ENCODE assay signal across 10 cellular contexts in genomic region chr10:11440250-11441150, GRCh38.
DNase-seq lines count a peak whose midpoint lies in the region; ATAC-seq, FAIRE-seq and TF ChIP-seq lines count a peak whose summit lies in the region.
"Had no signal": no experiment of that assay in that cellular context is flagged by ENCODE, and none has a peak within 500 bp of the region (broad histone marks: within the 10 kb centered on the region; RNA-seq: fewer than 3 reads in every experiment).

No MANE protein-coding gene starts in this region.

- no TSS peak for BruUV-seq in A673 (replicated peaks; lab: Mats Ljungman, UMichigan)

- no peak overlapping the region for H3K27ac ChIP-seq in A673 (ENCODE audit: low read depth, low read length, poor library complexity, severe bottlenecking)
- H3K27ac ChIP-seq: ovary had no signal

- H3K36me3 ChIP-seq in A673 (ENCODE audit: insufficient read depth, low read length, poor library complexity, severe bottlenecking) = no peaks in the 10 kb centered on the region
- H3K36me3 ChIP-seq: ovary had no signal

- ATAC-seq in GM18519 (IDR thresholded peaks at IDR 0.05; ENCODE audit: low FRiP score, unreplicated experiment) (peak; percentile 40), HG02610 (IDR thresholded peaks at IDR 0.05; ENCODE audit: unreplicated experiment) (peak; percentile 58), HG02623 (IDR thresholded peaks at IDR 0.05; ENCODE audit: unreplicated experiment) (no peak)
- ATAC-seq in activated CD8-positive, alpha-beta memory T cell treated with anti-CD3 and anti-CD28 coated beads, Interleukin-2, amount 10 ng/mL, durations not matched to agents 7 days and 5 days = peak; percentile 78

- peak overlapping the region; percentile 74 for H3K27ac Mint-ChIP-seq in activated CD8-positive, alpha-beta memory T cell treated with anti-CD3 and anti-CD28 coated beads, Interleukin-2, amount 10 ng/mL, durations not matched to agents 7 days and 5 days
- H3K27ac Mint-ChIP-seq: immature natural killer cell had no signal

- no peak for FAIRE-seq in HTR-8/SVneo (lab: Jason Lieb, UNC)

- CTCF ChIA-PET in activated CD8-positive, alpha-beta memory T cell treated with anti-CD3 and anti-CD28 coated beads, Interleukin-2, amount 10 ng/mL, durations not matched to agents 7 days and 5 days (lab: Charles Lee) = interaction anchor here (1.1 kb wide), 1 partner anchor 35 kb away, joined by 4 read pairs; no protein-coding TSS in a partner anchor
- CTCF ChIA-PET in A673 (lab: Charles Lee) = interaction anchor here (1.0 kb wide), 1 partner anchor 16 kb away, joined by 3 read pairs; no protein-coding TSS in a partner anchor

- no peaks in the 10 kb centered on the region for H3K27me3 ChIP-seq in A673 (replicated peaks; ENCODE audit: insufficient read depth, low read depth, low read length, poor library complexity)
- H3K27me3 ChIP-seq: ovary had no signal

- POLR2A ChIA-PET in A673 (lab: Charles Lee; ENCODE audit: low non-redundant PET) = no interaction called here

- no peaks in the 10 kb centered on the region for H3K9me3 Mint-ChIP-seq in activated CD8-positive, alpha-beta memory T cell treated with anti-CD3 and anti-CD28 coated beads, Interleukin-2, amount 10 ng/mL, durations not matched to agents 7 days and 5 days (ENCODE audit: low read depth)
- H3K9me3 Mint-ChIP-seq: immature natural killer cell had no signal

- DNase-seq in activated CD8-positive, alpha-beta memory T cell treated with anti-CD3 and anti-CD28 coated beads, Interleukin-2, amount 10 ng/mL, durations not matched to agents 7 days and 5 days = peak; percentile 71
- peak; percentile 24 for DNase-seq in stimulated activated CD4-positive, alpha-beta T cell treated with anti-CD3 and anti-CD28 coated beads, Interleukin-2, amount 100 ng/mL, for 4 hours (ENCODE audit: low read depth)
- no peak for DNase-seq in HTR-8/SVneo (ENCODE audit: insufficient read length, low spot score)
- no peak for DNase-seq in A673 (ENCODE audit: low spot score)
- DNase-seq: immature natural killer cell, MM.1S, ovary had no signal

- H3K4me3 ChIP-seq in A673 (ENCODE audit: low read depth, low read length, poor library complexity, severe bottlenecking) = no peak overlapping the region
- H3K4me3 ChIP-seq: ovary had no signal

- H3K4me3 Mint-ChIP-seq in activated CD8-positive, alpha-beta memory T cell treated with anti-CD3 and anti-CD28 coated beads, Interleukin-2, amount 10 ng/mL, durations not matched to agents 7 days and 5 days = peak overlapping the region; percentile 57
- H3K4me3 Mint-ChIP-seq: immature natural killer cell had no signal

- intact Hi-C loops in A673 (cut with micrococcal nuclease; ENCODE audit: unreplicated experiment) = no loop called here

- H3K36me3 Mint-ChIP-seq in activated CD8-positive, alpha-beta memory T cell treated with anti-CD3 and anti-CD28 coated beads, Interleukin-2, amount 10 ng/mL, durations not matched to agents 7 days and 5 days = no peaks in the 10 kb centered on the region
- H3K36me3 Mint-ChIP-seq: immature natural killer cell had no signal

- TF ChIP-seq CTCF in A673 (conservative IDR thresholded peaks at IDR 0.05; ENCODE audit: low read depth, low read length) = no peak

- H3K9me3 ChIP-seq in A673 (ENCODE audit: low read depth, low read length, poor library complexity, severe bottlenecking) = no peaks in the 10 kb centered on the region

- no peaks in the 10 kb centered on the region for H3K4me1 ChIP-seq in A673 (ENCODE audit: insufficient read depth, low read length, poor library complexity, severe bottlenecking)

- peaks cover 3% of the 10 kb centered on the region for H3K27me3 Mint-ChIP-seq in activated CD8-positive, alpha-beta memory T cell treated with anti-CD3 and anti-CD28 coated beads, Interleukin-2, amount 10 ng/mL, durations not matched to agents 7 days and 5 days

- peaks cover 29% of the 10 kb centered on the region for H3K4me1 Mint-ChIP-seq in activated CD8-positive, alpha-beta memory T cell treated with anti-CD3 and anti-CD28 coated beads, Interleukin-2, amount 10 ng/mL, durations not matched to agents 7 days and 5 days
- H3K4me1 Mint-ChIP-seq: immature natural killer cell had no signal

Comparison
In these comparisons a context has a peak if more than half of its experiments do, and no peak if none do; other contexts are left out.
1. DNase-seq: peak in activated CD8-positive, alpha-beta memory T cell treated with anti-CD3 and anti-CD28 coated beads, Interleukin-2, amount 10 ng/mL, durations not matched to agents 7 days and 5 days (single experiment) and stimulated activated CD4-positive, alpha-beta T cell treated with anti-CD3 and anti-CD28 coated beads, Interleukin-2, amount 100 ng/mL, for 4 hours (single experiment); none in HTR-8/SVneo (single experiment) and A673 (single experiment).